In genomic region chr17:9271989-9272388, GRCh38 we compare ENCODE assay signal across 1 cellular context.
TF ChIP-seq lines count a peak whose summit lies in the region.

No MANE protein-coding gene starts in this region.

TF ChIP-seq in GM23338, 12 proteins besides CTCF, POLR2A, EP300 and RAD21 (continued from another document):
- TF ChIP-seq ETS1 (IDR thresholded peaks at IDR 0.05) (no peak), ZNF114 (CRISPR knock-in tag; IDR thresholded peaks at IDR 0.05) (no peak), REST (IDR thresholded peaks at IDR 0.05; ENCODE audit: unreplicated experiment) (no peak), ZNF331 (CRISPR knock-in tag; IDR thresholded peaks at IDR 0.05; ENCODE audit: low read depth) (no peak), NANOG (IDR thresholded peaks at IDR 0.05; ENCODE audit: borderline replicate concordance) (no peak), CREB1 (CRISPR knock-in tag; IDR thresholded peaks at IDR 0.05; ENCODE audit: low read depth) (no peak)
